8 cellular contexts compared by ENCODE assay signal in the genomic region with DNA sequence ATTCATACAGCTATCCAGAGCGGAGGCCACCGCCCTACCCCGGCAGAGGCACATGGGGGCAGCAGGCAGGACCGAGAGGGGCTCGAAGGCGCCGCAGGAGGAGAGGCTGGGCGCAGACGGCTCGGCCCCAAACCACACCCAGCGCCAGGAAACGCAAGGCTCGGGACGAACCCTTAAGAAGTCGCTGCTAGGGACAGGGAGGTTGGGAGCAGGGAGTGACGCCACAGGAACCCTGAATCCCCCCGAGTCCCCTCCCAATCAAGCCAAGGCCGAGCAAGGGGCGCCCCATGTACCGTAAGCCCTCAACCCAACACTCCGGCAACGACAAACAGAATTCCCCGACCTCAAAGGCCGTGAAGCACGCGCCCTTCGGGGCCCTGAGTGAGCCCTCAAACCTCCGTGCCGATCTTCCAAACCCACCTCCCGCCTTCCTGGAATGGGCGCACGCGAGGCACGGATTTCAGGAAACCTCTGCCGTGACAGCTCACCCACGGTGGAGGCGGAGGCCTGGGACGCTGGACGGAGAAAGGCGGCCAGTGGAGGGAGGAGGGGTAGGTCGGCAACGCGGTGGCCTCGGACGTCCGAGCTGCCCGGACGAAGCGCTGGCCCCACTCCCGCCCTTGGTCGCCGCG. TPM values are rescaled to one million over a fixed set of nuclear protein-coding genes. Genes with fewer than 3 reads are reported as not detected.
DNase-seq lines count a peak whose midpoint lies in the region; ATAC-seq, FAIRE-seq and TF ChIP-seq lines count a peak whose summit lies in the region.

No MANE protein-coding gene starts in this region.

- no peak for TF ChIP-seq POLR2A in GM18505 (IDR thresholded peaks at IDR 0.05; ENCODE audit: borderline replicate concordance, extremely low read depth, insufficient read depth, insufficient read length)

- no peak for TF ChIP-seq CTCF in hepatocyte (IDR thresholded peaks at IDR 0.05; ENCODE audit: poor library complexity)

- H3K79me2 ChIP-seq in hepatocyte, result no peaks in the 10 kb centered on the region

- H4K20me1 ChIP-seq in hepatocyte (ENCODE audit: insufficient read depth, poor library complexity, severe bottlenecking), result no peaks in the 10 kb centered on the region

- no peak for FAIRE-seq in small intestine (lab: Jason Lieb, UNC)

- H3K36me3 ChIP-seq in hepatocyte (replicated peaks; ENCODE audit: insufficient read depth, low read depth), result no peaks in the 10 kb centered on the region
- H3K36me3 ChIP-seq in small intestine (ENCODE audit: control insufficient read depth in 2 of 2, insufficient read depth in 2 of 2, low read length in 2 of 2), result no peaks in the 10 kb centered on the region

- H3K4me1 ChIP-seq in hepatocyte (ENCODE audit: insufficient read depth) (peaks cover 35% of the 10 kb centered on the region), small intestine (ENCODE audit: control insufficient read depth in 2 of 2, insufficient read depth in 1 of 2, low read depth in 1 of 2, low read length in 1 of 2) (peaks cover 14 to 15% of the 10 kb centered on the region in 2 donors)

- H2AFZ ChIP-seq in hepatocyte, result no peak overlapping the region

- WGBS in hepatocyte (ENCODE audit: low lambda C conversion rate, missing lambda C conversion rate), result 3% methylated on average over 50 of the region's 53 CpGs
- WGBS in small intestine, 3 donors, result 1 to 5% (median 3%) methylated on average over 49 to 53 of the region's 53 CpGs

- H3K27ac ChIP-seq in hepatocyte, result no peak overlapping the region
- peak overlapping the region; percentile 33 to 82 for H3K27ac ChIP-seq in small intestine (ENCODE audit: low read depth in 1 of 2, low read length in 1 of 2)

- no peak for ATAC-seq in GM19328 (IDR thresholded peaks at IDR 0.05; ENCODE audit: unreplicated experiment)
- no peak for ATAC-seq in GM18505 (IDR thresholded peaks at IDR 0.05; ENCODE audit: unreplicated experiment)

- peak; percentile 36 for DNase-seq in M059J (ENCODE audit: low read depth)
- DNase-seq in activated effector memory CD4-positive, alpha-beta T cell treated with anti-CD3 and anti-CD28 coated beads, Interleukin-2, amount 50 U/mL, for 16 hours, result peak; percentile 74
- DNase-seq in hepatocyte (ENCODE audit: low spot score), result no peak
- peak; percentile 65 for DNase-seq in small intestine
- DNase-seq in superior temporal gyrus (ENCODE audit: extremely low spot score), result no peak
- no peak for DNase-seq in NCI-H146 (lab: John Stamatoyannopoulos, UW)

- H3K27me3 ChIP-seq in hepatocyte, result peaks cover 61% of the 10 kb centered on the region
- no peaks in the 10 kb centered on the region for H3K27me3 ChIP-seq in small intestine (ENCODE audit: control insufficient read depth in 2 of 2, insufficient read depth in 2 of 2, low read length in 2 of 2)

- H3K4me3 ChIP-seq in hepatocyte (no peak overlapping the region), small intestine (ENCODE audit: low read depth in 1 of 2, low read length in 2 of 2) (peak overlapping the region; percentile 81 to 84)

- no peaks in the 10 kb centered on the region for H3K9me2 ChIP-seq in hepatocyte (replicated peaks; ENCODE audit: insufficient read depth)

- H3K9me3 ChIP-seq in hepatocyte (ENCODE audit: low read depth), result no peaks in the 10 kb centered on the region
- H3K9me3 ChIP-seq in small intestine (ENCODE audit: control insufficient read depth, low read depth), result no peaks in the 10 kb centered on the region

- H3K4me2 ChIP-seq in hepatocyte, result peak overlapping the region; percentile 93

RNA-seq across cellular contexts. Expression of gene ZFYVE28, which starts 1.8 kb away (rescaled TPM):
- total RNA-seq in M059J (2014; rRNA removed; shearing (Covaris generic)), result 3.3 and 4.0 TPM in 2 replicates
- total RNA-seq in hepatocyte, result 0.60 and 2.2 TPM in 2 replicates
- polyA plus RNA-seq in hepatocyte, result 3.1 and 3.4 TPM in 2 replicates
- 10 to 100 TPM in 2 of 3 donors, 1 to 10 TPM in 1; 9.3 to 29.5 (median 16.2) TPM for polyA plus RNA-seq in small intestine

RNA-seq across cellular contexts. Expression of gene CFAP99, which starts 2.1 kb away (rescaled TPM):
- total RNA-seq in M059J (2014; rRNA removed; shearing (Covaris generic)), result 0.42 TPM in 1 of 2 replicates, not detected in the other
- total RNA-seq in hepatocyte, result 0.04 TPM in 1 of 2 replicates, not detected in the other
- polyA plus RNA-seq in hepatocyte (0.09 TPM in 1 of 2 replicates, not detected in the other), small intestine (under 1 TPM in 2 of 3 donors, not detected in 1; 0.15 to 0.67 TPM)

RNA-seq across cellular contexts. Expression of gene RNF4, which starts 52.2 kb away (rescaled TPM):
- 63.5 and 98.4 TPM in 2 replicates for total RNA-seq in M059J (2014; rRNA removed; shearing (Covaris generic))
- total RNA-seq in hepatocyte, result 48.2 and 50.3 TPM in 2 replicates
- 42.4 and 50.8 TPM in 2 replicates for polyA plus RNA-seq in hepatocyte
- polyA plus RNA-seq in small intestine, result 10 to 100 TPM; 18.6 to 26.8 (median 26.7) TPM

Comparison
In these comparisons a context has a peak if more than half of its experiments do, and no peak if none do; other contexts are left out.
1. DNase-seq: peak in M059J (single experiment), activated effector memory CD4-positive, alpha-beta T cell treated with anti-CD3 and anti-CD28 coated beads, Interleukin-2, amount 50 U/mL, for 16 hours (single experiment) and small intestine (single experiment); none in hepatocyte (single experiment), superior temporal gyrus (single experiment) and NCI-H146 (single experiment).